ENCODE assay signal across 14 cellular contexts in genomic region chr9:115109486-115109885, GRCh38. TPM values are rescaled to one million over a fixed set of nuclear protein-coding genes. Genes with fewer than 3 reads are reported as not detected.
DNase-seq lines count a peak whose midpoint lies in the region; ATAC-seq, FAIRE-seq and TF ChIP-seq lines count a peak whose summit lies in the region.
"Had no signal": no experiment of that assay in that cellular context is flagged by ENCODE, and none has a peak within 500 bp of the region (broad histone marks: within the 10 kb centered on the region; RNA-seq: fewer than 3 reads in every experiment).

No MANE protein-coding gene starts in this region.

- H3K27me3 ChIP-seq in PC-9 (ENCODE audit: insufficient read depth, low read depth) (no peaks in the 10 kb centered on the region), neuronal stem cell (ENCODE audit: control insufficient read depth in 3 of 3, insufficient read depth in 3 of 3, low read depth in 1 of 3, low read length in 3 of 3) (no peaks in the 10 kb centered on the region)

- TF ChIP-seq RAD21 in A549 (conservative IDR thresholded peaks at IDR 0.05 in 1 of 2, IDR thresholded peaks at IDR 0.05 in 1 of 2) = no peak

- no peaks in the 10 kb centered on the region for H4K20me1 ChIP-seq in PC-9 (ENCODE audit: insufficient read depth)

- POLR2A ChIA-PET in A549 (lab: Yijun Ruan, JAX) = no interaction called here
- POLR2A ChIA-PET in PC-9 (lab: Charles Lee; ENCODE audit: unreplicated experiment) = no interaction called here

- intact Hi-C loops in PC-9 (cut with micrococcal nuclease; ENCODE audit: unreplicated experiment) = no loop called here

- H3K9me2 ChIP-seq in PC-9 (ENCODE audit: insufficient read depth) = no peaks in the 10 kb centered on the region

- no peak for TF ChIP-seq CTCF in A549 (IDR thresholded peaks at IDR 0.05)
- no peak for TF ChIP-seq CTCF in astrocyte of the spinal cord (IDR thresholded peaks at IDR 0.05; ENCODE audit: low read depth, low read length)
- no peak for TF ChIP-seq CTCF in PC-9 (conservative IDR thresholded peaks at IDR 0.05)

- no peaks in the 10 kb centered on the region for H3K79me2 ChIP-seq in PC-9 (ENCODE audit: low read depth)

- no peak overlapping the region for H2BK5ac ChIP-seq in neuronal stem cell (ENCODE audit: low read length)

- CTCF ChIA-PET in A549 (lab: Yijun Ruan, JAX) (interaction anchor here (0.5 to 1.2 kb wide), 2 partner anchors 20 to 42 kb away, joined by 3 read pairs; no protein-coding TSS in a partner anchor), PC-9 (lab: Charles Lee) (no interaction called here)

- in situ Hi-C loops in astrocyte of the spinal cord (cut with HindIII; ENCODE audit: low sequenced_read_pairs) = no loop called here

- H3K4me3 ChIP-seq in A549 (no peak overlapping the region), astrocyte of the spinal cord (ENCODE audit: low read depth, low read length) (no peak overlapping the region), PC-9 (no peak overlapping the region), neuronal stem cell (ENCODE audit: low read length in 2 of 2) (no peak overlapping the region)

- 70% methylated on average over 1 of the region's 1 CpG for WGBS in A549 (ENCODE audit: missing lambda C conversion rate)
- no CpG with 5 or more reads among the region's 1 CpG for WGBS in neuronal stem cell (ENCODE audit: extremely low coverage in 2 of 2, insufficient read length in 2 of 2, insufficient replicate concordance in 1 of 2), 2 donors

- no peak overlapping the region for H3K14ac ChIP-seq in neuronal stem cell (ENCODE audit: low read length)

- H3K4me2 ChIP-seq in A549 = no peak overlapping the region
- H3K4me2 ChIP-seq in PC-9 = no peak overlapping the region
- no peak overlapping the region for H3K4me2 ChIP-seq in neuronal stem cell (ENCODE audit: insufficient read depth, low read length, poor library complexity, severe bottlenecking)

- H3K36me3 ChIP-seq in PC-9 (ENCODE audit: low read depth) = no peaks in the 10 kb centered on the region
- no peaks in the 10 kb centered on the region for H3K36me3 ChIP-seq in neuronal stem cell (replicated peaks in 1 of 2; ENCODE audit: control insufficient read depth in 2 of 2, insufficient read depth in 2 of 2, low read length in 2 of 2)

- no peak overlapping the region for H2BK120ac ChIP-seq in neuronal stem cell (ENCODE audit: low read depth, low read length)

- H3K9me3 ChIP-seq in A549 (no peaks in the 10 kb centered on the region), PC-9 (ENCODE audit: insufficient read depth, low read depth) (no peaks in the 10 kb centered on the region), neuronal stem cell (replicated peaks in 1 of 2; ENCODE audit: control insufficient read depth in 2 of 2, insufficient read depth in 1 of 2, low read depth in 1 of 2, low read length in 2 of 2) (no peaks in the 10 kb centered on the region)

- no peak for TF ChIP-seq POLR2A in A549 (IDR thresholded peaks at IDR 0.05; ENCODE audit: low read length)

- no peak overlapping the region for H3K9ac ChIP-seq in neuronal stem cell (ENCODE audit: low read depth, low read length, poor library complexity)

- ATAC-seq in A549 = no peak
- ATAC-seq: activated T-cell treated with anti-CD3 and anti-CD28 coated beads, Interleukin-2, amount 50 U/mL, for 72 hours; effector memory CD8-positive, alpha-beta T cell had no signal

- no peak for TF ChIP-seq EP300 in A549 (IDR thresholded peaks at IDR 0.05)

- no peak overlapping the region for H2BK12ac ChIP-seq in neuronal stem cell (ENCODE audit: low read length)

- DNase-seq in A549 (ENCODE audit: low read depth in 1 of 2, low spot score in 1 of 2) = peak in 1 of 2 experiments; percentile 5
- peak; percentile 59 for DNase-seq in HK-2 (ENCODE audit: unreplicated experiment)
- DNase-seq in astrocyte of the spinal cord (ENCODE audit: low read depth, low spot score) = peak; percentile 59
- peak; percentile 33 for DNase-seq in iPS-NIHi7 (ENCODE audit: extremely low spot score)
- no peak for DNase-seq in PC-9
- DNase-seq in NCI-H2171 (lab: John Stamatoyannopoulos, UW) = no peak
- DNase-seq in GDM1 (lab: John Stamatoyannopoulos, UW) = no peak
- no peak for DNase-seq in neuronal stem cell (ENCODE audit: low spot score)
- DNase-seq: activated CD4-positive, alpha-beta T cell treated with anti-CD3 and anti-CD28 coated beads for 4 hours; activated T-cell treated with anti-CD3 and anti-CD28 coated beads, Interleukin-2, amount 50 U/mL, for 72 hours; effector memory CD8-positive, alpha-beta T cell; hypothalamus; T-helper 1 cell; trophoblast cell had no signal

- no peak overlapping the region for H4K8ac ChIP-seq in neuronal stem cell (ENCODE audit: low read depth, low read length)

- no TSS peak for BruUV-seq in PC-9 (replicated peaks; lab: Mats Ljungman, UMichigan)

- no peak overlapping the region for H3K4ac ChIP-seq in neuronal stem cell (ENCODE audit: low read length)

- H2AK5ac ChIP-seq in neuronal stem cell (ENCODE audit: low read depth, low read length) = no peak overlapping the region

- H3K27ac ChIP-seq in A549 (no peak overlapping the region), PC-9 (no peak overlapping the region), neuronal stem cell (replicated peaks; ENCODE audit: low read length) (no peak overlapping the region)

- no peak overlapping the region for H3K18ac ChIP-seq in neuronal stem cell (ENCODE audit: low read length)

- H3K79me1 ChIP-seq in neuronal stem cell (ENCODE audit: low read depth, low read length) = no peaks in the 10 kb centered on the region

- no peak overlapping the region for H2BK15ac ChIP-seq in neuronal stem cell (ENCODE audit: low read length)

- H2AFZ ChIP-seq in PC-9 = no peak overlapping the region
- no peak overlapping the region for H2AFZ ChIP-seq in neuronal stem cell (ENCODE audit: low read length)

- peaks cover 12% of the 10 kb centered on the region; the same call in 1 of the 2 replicates for H3F3A ChIP-seq in PC-9 (ENCODE audit: insufficient read depth, low read depth)

- no peak overlapping the region for H4K91ac ChIP-seq in neuronal stem cell (ENCODE audit: low read depth, low read length, poor library complexity)

- peaks cover 22% of the 10 kb centered on the region for H3K4me1 ChIP-seq in A549
- H3K4me1 ChIP-seq in PC-9 (replicated peaks; ENCODE audit: insufficient read depth) = peaks cover 28% of the 10 kb centered on the region
- H3K4me1 ChIP-seq in neuronal stem cell (ENCODE audit: control insufficient read depth in 2 of 2, insufficient read depth in 1 of 2, low read depth in 1 of 2, low read length in 2 of 2) = no peaks in the 10 kb centered on the region

- FAIRE-seq in A549 (lab: Jason Lieb, UNC) = no peak

- no peak overlapping the region for H3K23ac ChIP-seq in neuronal stem cell (ENCODE audit: low read depth, low read length, poor library complexity)

TF ChIP-seq in A549, 52 proteins besides CTCF, POLR2A, EP300 and RAD21:
- no peak for TF ChIP-seq NFE2L2 (conservative IDR thresholded peaks at IDR 0.05; ENCODE audit: low read length)
- peak; percentile 60; the same call in 1 of the 2 replicates for TF ChIP-seq REST (IDR thresholded peaks at IDR 0.05)
- TF ChIP-seq TFCP2L1 (CRISPR knock-in tag; IDR thresholded peaks at IDR 0.05) = no peak
- no peak for TF ChIP-seq EHMT2 (IDR thresholded peaks at IDR 0.05; ENCODE audit: low read depth)
- TF ChIP-seq HES2 (IDR thresholded peaks at IDR 0.05) = no peak

RNA-seq across cellular contexts. Expression of gene TNC, which starts 8.5 kb away (rescaled TPM):
- polyA plus RNA-seq in A549 (2011; rRNA removed) = 0.50 and 0.74 TPM in 2 replicates
- polyA plus RNA-seq in A549 (2012; cell fraction: cytosol; rRNA removed) = 0.04 and 0.12 TPM in 2 replicates
- 0.31 and 0.36 TPM in 2 replicates for polyA plus RNA-seq in A549 (2012; cell fraction: nucleus; rRNA removed)
- 0.63 to 0.68 TPM (median 0.67 TPM) in 3 replicates for polyA plus RNA-seq in A549 (2017; fragmentation: RNase III; extraction: RNeasy Plus Mini Kit Qiagen cat#74134 plus additional on column Dnase treatment)
- 0.70 and 1.1 TPM in 2 replicates for polyA minus RNA-seq in A549 (2011; rRNA and poly(A)+ RNA removed)
- total RNA-seq in PC-9 (2021) = 1.1 and 1.9 TPM in 2 replicates
- 7.7 TPM for polyA plus RNA-seq in neuronal stem cell (2013, experiment 1 of 2)
- polyA plus RNA-seq in neuronal stem cell (2013, experiment 2 of 2) = 8.1 TPM

Comparison
In these comparisons a context has a peak if more than half of its experiments do, and no peak if none do; other contexts are left out.
1. DNase-seq: peak in HK-2 (single experiment), astrocyte of the spinal cord (single experiment) and iPS-NIHi7 (single experiment); none in PC-9 (0 of 2), NCI-H2171 (single experiment), GDM1 (single experiment) and neuronal stem cell (single experiment).